In genomic region chrX:154380153-154380552, GRCh38 we compare ENCODE assay signal across 9 cellular contexts. TPM values are rescaled to one million over a fixed set of nuclear protein-coding genes. Genes with fewer than 3 reads are reported as not detected.
DNase-seq lines count a peak whose midpoint lies in the region; ATAC-seq, FAIRE-seq and TF ChIP-seq lines count a peak whose summit lies in the region.
"Had no signal": no experiment of that assay in that cellular context is flagged by ENCODE, and none has a peak within 500 bp of the region (broad histone marks: within the 10 kb centered on the region; RNA-seq: fewer than 3 reads in every experiment).

No MANE protein-coding gene starts in this region.

- H3K27ac Mint-ChIP-seq in T-helper 2 cell treated with Interferon-gamma antibody and Interleukin-4, amounts not matched to agents 5 μg/mL and 100 μg/mL, for 36 hours: peak overlapping the region; percentile 91

- peak overlapping the region; percentile 85 for H3K4me3 Mint-ChIP-seq in T-helper 2 cell treated with Interferon-gamma antibody and Interleukin-4, amounts not matched to agents 5 μg/mL and 100 μg/mL, for 36 hours

- peak overlapping the region; percentile 78 for H3K4me3 ChIP-seq in kidney epithelial cell (ENCODE audit: low read depth, low read length)
- H3K4me3 ChIP-seq in thoracic aorta: peak overlapping the region; percentile 91

- no peaks in the 10 kb centered on the region for H3K9me3 Mint-ChIP-seq in T-helper 2 cell treated with Interferon-gamma antibody and Interleukin-4, amounts not matched to agents 5 μg/mL and 100 μg/mL, for 36 hours

- no peak for DNase-seq in T-helper 2 cell treated with Interferon-gamma antibody and Interleukin-4, amounts not matched to agents 5 μg/mL and 100 μg/mL, for 36 hours (ENCODE audit: low spot score)
- DNase-seq in T-helper 2 cell: no peak
- DNase-seq in kidney epithelial cell (ENCODE audit: low read depth): no peak
- DNase-seq in thoracic aorta (ENCODE audit: low spot score): no peak
- no peak for DNase-seq in RCC 7860 (ENCODE audit: low spot score)
- DNase-seq in effector CD4-positive, alpha-beta T cell: no peak
- no peak for DNase-seq in NCI-H774 (lab: John Stamatoyannopoulos, UW)
- DNase-seq: MV-4-11 had no signal

- no peaks in the 10 kb centered on the region for H3K9me3 ChIP-seq in thoracic aorta

- H3K27ac ChIP-seq in angular gyrus (ENCODE audit: low read depth, low read length) (peak overlapping the region; percentile 96), thoracic aorta (peak overlapping the region; percentile 97 to 98)

- no peaks in the 10 kb centered on the region for H3K27me3 ChIP-seq in kidney epithelial cell (ENCODE audit: control insufficient read depth, insufficient read depth, low read length)
- no peaks in the 10 kb centered on the region for H3K27me3 ChIP-seq in thoracic aorta (replicated peaks; ENCODE audit: insufficient read depth)

- H3K36me3 Mint-ChIP-seq in T-helper 2 cell treated with Interferon-gamma antibody and Interleukin-4, amounts not matched to agents 5 μg/mL and 100 μg/mL, for 36 hours (ENCODE audit: low read depth): peaks cover 14% of the 10 kb centered on the region

- H3K27me3 Mint-ChIP-seq in T-helper 2 cell treated with Interferon-gamma antibody and Interleukin-4, amounts not matched to agents 5 μg/mL and 100 μg/mL, for 36 hours (ENCODE audit: low read depth): no peaks in the 10 kb centered on the region

- H3K36me3 ChIP-seq in kidney epithelial cell (ENCODE audit: control insufficient read depth, insufficient read depth, low read length) (no peaks in the 10 kb centered on the region), thoracic aorta (no peaks in the 10 kb centered on the region)

- peaks cover 8 to 48% of the 10 kb centered on the region in 2 donors for H3K4me1 ChIP-seq in thoracic aorta (ENCODE audit: control insufficient read depth in 1 of 2, low read depth in 2 of 2)

- peaks cover 11% of the 10 kb centered on the region for H3K4me1 Mint-ChIP-seq in T-helper 2 cell treated with Interferon-gamma antibody and Interleukin-4, amounts not matched to agents 5 μg/mL and 100 μg/mL, for 36 hours (ENCODE audit: low read depth)

- no peak for TF ChIP-seq CTCF in kidney epithelial cell (IDR thresholded peaks at IDR 0.05; ENCODE audit: insufficient read depth, low read length, poor library complexity, severe bottlenecking)
- no peak for TF ChIP-seq CTCF in thoracic aorta (IDR thresholded peaks at IDR 0.05)

- no peak for FAIRE-seq in RCC 7860 (lab: Jason Lieb, UNC)

- ATAC-seq in thoracic aorta (ENCODE audit: insufficient number of reproducible peaks, low FRiP score, low read depth): no peak

RNA-seq across cellular contexts. Expression of gene EMD, which starts 1.1 kb away (rescaled TPM):
- total RNA-seq in kidney epithelial cell (56.2 and 60.5 TPM in 2 replicates), thoracic aorta (10 to 100 TPM; 43.8 to 74.2 TPM)

RNA-seq across cellular contexts. Expression of gene FLNA, which starts 5.7 kb away (rescaled TPM):
- total RNA-seq in kidney epithelial cell (2,357 and 2,761 TPM in 2 replicates), thoracic aorta (over 10,000 TPM in 1 of 2 donors, 1,000 to 10,000 TPM in 1; 5,928 to 11,236 TPM)

RNA-seq across cellular contexts. Expression of gene RPL10, which starts 18.0 kb away (rescaled TPM):
- total RNA-seq in kidney epithelial cell (8,307 and 11,298 TPM in 2 replicates), thoracic aorta (1,000 to 10,000 TPM; 2,221 to 4,479 TPM)

RNA-seq across cellular contexts. Expression of gene DNASE1L1, which starts 28.9 kb away (rescaled TPM):
- 15.5 and 16.6 TPM in 2 replicates for total RNA-seq in kidney epithelial cell
- total RNA-seq in thoracic aorta: 10 to 100 TPM; 39.9 to 41.8 TPM

RNA-seq across cellular contexts. Expression of gene TAFAZZIN, which starts 31.2 kb away (rescaled TPM):
- total RNA-seq in kidney epithelial cell (55.2 and 62.0 TPM in 2 replicates), thoracic aorta (10 to 100 TPM; 54.3 to 71.1 TPM)
